Comparison of ENCODE assay signal across 2 cellular contexts in the genomic region with DNA sequence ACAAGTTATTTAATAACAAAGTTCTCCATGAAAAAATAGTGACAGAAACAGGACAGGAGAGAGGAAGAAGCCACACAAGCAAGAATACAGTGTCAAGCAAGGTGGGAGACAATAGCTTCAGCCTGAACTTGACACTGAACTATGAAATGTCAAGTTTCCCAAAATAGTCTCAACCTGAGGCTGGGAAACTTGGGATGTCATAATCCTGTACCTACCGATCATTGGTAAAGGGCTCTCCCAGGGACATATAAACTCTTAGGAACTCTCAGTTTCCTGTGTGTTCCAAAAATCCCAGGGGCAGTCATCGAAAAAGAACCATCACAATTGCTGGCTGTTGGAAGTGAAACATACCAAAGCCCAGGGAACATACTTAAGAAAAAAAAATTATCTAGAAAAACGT.
TF ChIP-seq lines count a peak whose summit lies in the region.

No MANE protein-coding gene starts in this region.

TF ChIP-seq in A549, 52 proteins besides CTCF, POLR2A, EP300 and RAD21 (continued from another document):
- TF ChIP-seq, protein P1, sequence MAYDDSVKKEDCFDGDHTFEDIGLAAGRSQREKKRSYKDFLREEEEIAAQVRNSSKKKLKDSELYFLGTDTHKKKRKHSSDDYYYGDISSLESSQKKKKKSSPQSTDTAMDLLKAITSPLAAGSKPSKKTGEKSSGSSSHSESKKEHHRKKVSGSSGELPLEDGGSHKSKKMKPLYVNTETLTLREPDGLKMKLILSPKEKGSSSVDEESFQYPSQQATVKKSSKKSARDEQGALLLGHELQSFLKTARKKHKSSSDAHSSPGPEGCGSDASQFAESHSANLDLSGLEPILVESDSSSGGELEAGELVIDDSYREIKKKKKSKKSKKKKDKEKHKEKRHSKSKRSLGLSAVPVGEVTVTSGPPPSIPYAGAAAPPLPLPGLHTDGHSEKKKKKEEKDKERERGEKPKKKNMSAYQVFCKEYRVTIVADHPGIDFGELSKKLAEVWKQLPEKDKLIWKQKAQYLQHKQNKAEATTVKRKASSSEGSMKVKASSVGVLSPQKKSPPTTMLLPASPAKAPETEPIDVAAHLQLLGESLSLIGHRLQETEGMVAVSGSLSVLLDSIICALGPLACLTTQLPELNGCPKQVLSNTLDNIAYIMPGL (CRISPR knock-in tag; IDR thresholded peaks at IDR 0.05; ENCODE audit: borderline replicate concordance): no peak
- TF ChIP-seq RFX5 (IDR thresholded peaks at IDR 0.05) (no peak), HEYL (CRISPR knock-in tag; IDR thresholded peaks at IDR 0.05) (no peak), ZFP36 (IDR thresholded peaks at IDR 0.05; ENCODE audit: borderline replicate concordance, partially characterized antibody) (no peak), CEBPB (IDR thresholded peaks at IDR 0.05) (no peak), RNF2 (IDR thresholded peaks at IDR 0.05; ENCODE audit: borderline replicate concordance, low read depth) (no peak), FOXS1 (CRISPR knock-in tag; IDR thresholded peaks at IDR 0.05) (no peak), CBX8 (IDR thresholded peaks at IDR 0.05) (no peak), KDM1A (IDR thresholded peaks at IDR 0.05; ENCODE audit: low read depth) (no peak), HOXB13 (CRISPR knock-in tag; IDR thresholded peaks at IDR 0.05; ENCODE audit: low read depth) (no peak), JUNB (IDR thresholded peaks at IDR 0.05) (no peak)
- TF ChIP-seq, protein P2, sequence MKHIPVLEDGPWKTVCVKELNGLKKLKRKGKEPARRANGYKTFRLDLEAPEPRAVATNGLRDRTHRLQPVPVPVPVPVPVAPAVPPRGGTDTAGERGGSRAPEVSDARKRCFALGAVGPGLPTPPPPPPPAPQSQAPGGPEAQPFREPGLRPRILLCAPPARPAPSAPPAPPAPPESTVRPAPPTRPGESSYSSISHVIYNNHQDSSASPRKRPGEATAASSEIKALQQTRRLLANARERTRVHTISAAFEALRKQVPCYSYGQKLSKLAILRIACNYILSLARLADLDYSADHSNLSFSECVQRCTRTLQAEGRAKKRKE (CRISPR knock-in tag; IDR thresholded peaks at IDR 0.05; ENCODE audit: low read depth): no peak

TF ChIP-seq in HCT116, 20 proteins besides CTCF, POLR2A, EP300 and RAD21 (continued from another document):
- TF ChIP-seq, protein P3, sequence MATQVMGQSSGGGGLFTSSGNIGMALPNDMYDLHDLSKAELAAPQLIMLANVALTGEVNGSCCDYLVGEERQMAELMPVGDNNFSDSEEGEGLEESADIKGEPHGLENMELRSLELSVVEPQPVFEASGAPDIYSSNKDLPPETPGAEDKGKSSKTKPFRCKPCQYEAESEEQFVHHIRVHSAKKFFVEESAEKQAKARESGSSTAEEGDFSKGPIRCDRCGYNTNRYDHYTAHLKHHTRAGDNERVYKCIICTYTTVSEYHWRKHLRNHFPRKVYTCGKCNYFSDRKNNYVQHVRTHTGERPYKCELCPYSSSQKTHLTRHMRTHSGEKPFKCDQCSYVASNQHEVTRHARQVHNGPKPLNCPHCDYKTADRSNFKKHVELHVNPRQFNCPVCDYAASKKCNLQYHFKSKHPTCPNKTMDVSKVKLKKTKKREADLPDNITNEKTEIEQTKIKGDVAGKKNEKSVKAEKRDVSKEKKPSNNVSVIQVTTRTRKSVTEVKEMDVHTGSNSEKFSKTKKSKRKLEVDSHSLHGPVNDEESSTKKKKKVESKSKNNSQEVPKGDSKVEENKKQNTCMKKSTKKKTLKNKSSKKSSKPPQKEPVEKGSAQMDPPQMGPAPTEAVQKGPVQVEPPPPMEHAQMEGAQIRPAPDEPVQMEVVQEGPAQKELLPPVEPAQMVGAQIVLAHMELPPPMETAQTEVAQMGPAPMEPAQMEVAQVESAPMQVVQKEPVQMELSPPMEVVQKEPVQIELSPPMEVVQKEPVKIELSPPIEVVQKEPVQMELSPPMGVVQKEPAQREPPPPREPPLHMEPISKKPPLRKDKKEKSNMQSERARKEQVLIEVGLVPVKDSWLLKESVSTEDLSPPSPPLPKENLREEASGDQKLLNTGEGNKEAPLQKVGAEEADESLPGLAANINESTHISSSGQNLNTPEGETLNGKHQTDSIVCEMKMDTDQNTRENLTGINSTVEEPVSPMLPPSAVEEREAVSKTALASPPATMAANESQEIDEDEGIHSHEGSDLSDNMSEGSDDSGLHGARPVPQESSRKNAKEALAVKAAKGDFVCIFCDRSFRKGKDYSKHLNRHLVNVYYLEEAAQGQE (IDR thresholded peaks at IDR 0.05; ENCODE audit: low read depth): no peak
- TF ChIP-seq, protein P4, sequence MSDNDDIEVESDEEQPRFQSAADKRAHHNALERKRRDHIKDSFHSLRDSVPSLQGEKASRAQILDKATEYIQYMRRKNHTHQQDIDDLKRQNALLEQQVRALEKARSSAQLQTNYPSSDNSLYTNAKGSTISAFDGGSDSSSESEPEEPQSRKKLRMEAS (IDR thresholded peaks at IDR 0.05): no peak
TF ChIP-seq in HCT116: peak in this region for 0.
